ENCODE assay signal across 8 cellular contexts in the genomic region with DNA sequence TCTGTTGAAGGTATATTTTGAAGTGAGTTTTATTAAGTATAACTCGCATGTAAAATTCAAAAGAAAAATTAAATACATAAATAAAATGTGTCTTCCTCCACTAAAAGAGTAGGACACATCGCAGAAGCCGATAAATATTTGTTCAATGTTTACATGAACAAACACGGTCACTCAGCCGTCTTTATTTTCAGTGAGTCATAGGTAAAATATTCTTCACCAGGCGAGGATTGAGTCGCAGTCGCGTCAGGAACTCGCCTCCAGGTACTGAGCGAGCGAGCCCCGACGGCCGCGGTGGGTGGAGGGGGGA. TPM values are rescaled to one million over a fixed set of nuclear protein-coding genes. Genes with fewer than 3 reads are reported as not detected.
A peak's percentile ranks its signal among the peaks of the same experiment; 100 is the strongest.
DNase-seq lines count a peak whose midpoint lies in the region; ATAC-seq and TF ChIP-seq lines count a peak whose summit lies in the region.

No MANE protein-coding gene starts in this region.

- peak overlapping the region; percentile 88 for H3K4me3 Mint-ChIP-seq in CD8-positive, alpha-beta T cell
- peak overlapping the region; percentile 87 for H3K4me3 Mint-ChIP-seq in endothelial cell (ENCODE audit: unreplicated experiment)

- H3K27me3 Mint-ChIP-seq in CD8-positive, alpha-beta T cell (ENCODE audit: low read depth), result no peaks in the 10 kb centered on the region
- H3K27me3 Mint-ChIP-seq in endothelial cell (ENCODE audit: unreplicated experiment), result peaks cover 2% of the 10 kb centered on the region

- H3K9me2 ChIP-seq in OCI-LY7 (ENCODE audit: insufficient read depth, low read length), result no peaks in the 10 kb centered on the region

- H3K27me3 ChIP-seq in CD8-positive, alpha-beta T cell (ENCODE audit: insufficient read depth, low read length), result no peaks in the 10 kb centered on the region
- H3K27me3 ChIP-seq in osteoblast (ENCODE audit: insufficient read depth, low read length), result no peaks in the 10 kb centered on the region

- peak overlapping the region; percentile 70 for H3K27ac ChIP-seq in CD8-positive, alpha-beta T cell (ENCODE audit: low read depth, low read length)
- H3K27ac ChIP-seq in OCI-LY7 (ENCODE audit: low read depth, low read length, poor library complexity, severe bottlenecking) (peak overlapping the region; percentile 95), osteoblast (ENCODE audit: low read depth, low read length) (peak overlapping the region; percentile 58)

- H4K20me1 ChIP-seq in OCI-LY7 (ENCODE audit: insufficient read depth, low read length), result no peaks in the 10 kb centered on the region
- no peaks in the 10 kb centered on the region for H4K20me1 ChIP-seq in osteoblast (ENCODE audit: insufficient read depth, low read length)

- H3K4me3 ChIP-seq in CD8-positive, alpha-beta T cell (ENCODE audit: low read depth, low read length), result peak overlapping the region; percentile 46
- H3K4me3 ChIP-seq in OCI-LY7 (ENCODE audit: low read depth, low read length, poor library complexity, severe bottlenecking), result peak overlapping the region; percentile 93
- peak overlapping the region; percentile 76 for H3K4me3 ChIP-seq in osteoblast (ENCODE audit: insufficient read depth, low read length)

- no peaks in the 10 kb centered on the region for H3K9me3 Mint-ChIP-seq in CD8-positive, alpha-beta T cell
- H3K9me3 Mint-ChIP-seq in endothelial cell (ENCODE audit: unreplicated experiment), result no peaks in the 10 kb centered on the region

- H2AFZ ChIP-seq in OCI-LY7 (ENCODE audit: low read length) (peak overlapping the region; percentile 71; the same call in 1 of the 2 replicates), osteoblast (ENCODE audit: low read length) (no peak overlapping the region)

- H3K4me2 ChIP-seq in OCI-LY7 (ENCODE audit: low read length) (peak overlapping the region; percentile 63), osteoblast (ENCODE audit: insufficient read depth, low read length) (peak overlapping the region; percentile 43)

- BruUV-seq in OCI-LY7 (replicated peaks; lab: Mats Ljungman, UMichigan), result no TSS peak

- H3K4me1 ChIP-seq in CD8-positive, alpha-beta T cell (ENCODE audit: insufficient read depth, low read length), result no peaks in the 10 kb centered on the region
- H3K4me1 ChIP-seq in OCI-LY7 (ENCODE audit: insufficient read depth, low read length, poor library complexity, severe bottlenecking) (peaks cover 9% of the 10 kb centered on the region), osteoblast (ENCODE audit: insufficient read depth, low read length) (peaks cover 8% of the 10 kb centered on the region)

- intact Hi-C loops in CD8-positive, alpha-beta T cell (cut with DNase I, micrococcal nuclease), result loop anchor here in 1 of 2 experiments (2.0 kb wide), 1 partner anchor 46 kb away; no protein-coding TSS in a partner anchor
- intact Hi-C loops in OCI-LY7 (cut with micrococcal nuclease; ENCODE audit: unreplicated experiment), result loop anchor here (5.0 kb wide), 3 partner anchors 44 to 264 kb away; a partner anchor contains a TSS

- POLR2A ChIA-PET in CD8-positive, alpha-beta T cell (lab: Charles Lee), result interaction anchor here (0.8 to 1.8 kb wide), 7 partner anchors 23 to 52 kb away, joined by 3 to 7 read pairs (median 3); a partner anchor contains a TSS
- POLR2A ChIA-PET in OCI-LY7 (lab: Charles Lee), result interaction anchor here (0.6 to 1.0 kb wide), 7 partner anchors 37 to 235 kb away, joined by 3 to 4 read pairs (median 3); a partner anchor contains a TSS

- DNase-seq in CD8-positive, alpha-beta T cell, result no peak
- DNase-seq in OCI-LY7 (ENCODE audit: low spot score), result no peak
- no peak for DNase-seq in endothelial cell (ENCODE audit: low spot score)
- DNase-seq in osteoblast (ENCODE audit: insufficient read length, low spot score, missing footprints), result no peak
- DNase-seq in COR-L47 (lab: John Stamatoyannopoulos, UW), result no peak
- no peak for DNase-seq in NCI-H1436 (lab: John Stamatoyannopoulos, UW)
- no peak for DNase-seq in mucosa of gallbladder (ENCODE audit: low spot score)
- no peak for DNase-seq in NCI-H82 (lab: John Stamatoyannopoulos, UW)

- peak overlapping the region; percentile 94 for H3K27ac Mint-ChIP-seq in CD8-positive, alpha-beta T cell
- H3K27ac Mint-ChIP-seq in endothelial cell (ENCODE audit: unreplicated experiment), result peak overlapping the region; percentile 91

- peaks cover 2% of the 10 kb centered on the region for H3K36me3 Mint-ChIP-seq in CD8-positive, alpha-beta T cell
- no peaks in the 10 kb centered on the region for H3K36me3 Mint-ChIP-seq in endothelial cell (ENCODE audit: low read depth, unreplicated experiment)

- TF ChIP-seq CTCF in CD8-positive, alpha-beta T cell (IDR thresholded peaks at IDR 0.05), result no peak
- no peak for TF ChIP-seq CTCF in OCI-LY7 (conservative IDR thresholded peaks at IDR 0.05; ENCODE audit: low read length)
- TF ChIP-seq CTCF in endothelial cell (IDR thresholded peaks at IDR 0.05; ENCODE audit: unreplicated experiment), result no peak
- no peak for TF ChIP-seq CTCF in osteoblast (IDR thresholded peaks at IDR 0.05; ENCODE audit: extremely low read depth, low read depth, low read length)

- H3K79me2 ChIP-seq in OCI-LY7 (ENCODE audit: insufficient read depth, low read depth, low read length) (peaks cover 36% of the 10 kb centered on the region), osteoblast (ENCODE audit: insufficient read depth, low read length) (peaks cover 15% of the 10 kb centered on the region)

- H3K9me3 ChIP-seq in CD8-positive, alpha-beta T cell (ENCODE audit: low read length), result no peaks in the 10 kb centered on the region
- no peaks in the 10 kb centered on the region for H3K9me3 ChIP-seq in OCI-LY7 (ENCODE audit: low read length)
- no peaks in the 10 kb centered on the region for H3K9me3 ChIP-seq in osteoblast (ENCODE audit: low read depth, low read length)

- CTCF ChIA-PET in CD8-positive, alpha-beta T cell (lab: Charles Lee), result no interaction called here
- CTCF ChIA-PET in OCI-LY7 (lab: Charles Lee; ENCODE audit: unreplicated experiment), result interaction anchor here (0.6 kb wide), 1 partner anchor 36 kb away, joined by 4 read pairs; no protein-coding TSS in a partner anchor

- ATAC-seq in CD8-positive, alpha-beta T cell, result no peak

- peaks cover 25% of the 10 kb centered on the region for H3K4me1 Mint-ChIP-seq in CD8-positive, alpha-beta T cell (ENCODE audit: low read depth)
- peaks cover 6% of the 10 kb centered on the region for H3K4me1 Mint-ChIP-seq in endothelial cell (ENCODE audit: unreplicated experiment)

- H3K36me3 ChIP-seq in CD8-positive, alpha-beta T cell (ENCODE audit: insufficient read depth, low read length), result no peaks in the 10 kb centered on the region
- H3K36me3 ChIP-seq in OCI-LY7 (ENCODE audit: insufficient read depth, low read length), result no peaks in the 10 kb centered on the region
- no peaks in the 10 kb centered on the region for H3K36me3 ChIP-seq in osteoblast (ENCODE audit: insufficient read depth, low read length)

RNA-seq across cellular contexts. Expression of a gene that starts 0.3 kb away (rescaled TPM):
- 10 to 100 TPM; 46.5 to 50.8 TPM for total RNA-seq in CD8-positive, alpha-beta T cell
- 37.2 and 57.5 TPM in 2 replicates for total RNA-seq in OCI-LY7 (2014; rRNA removed; shearing (Covaris generic))
- total RNA-seq in OCI-LY7 (2022), result 45.3 and 50.0 TPM in 2 replicates
- 54.5 TPM for total RNA-seq in endothelial cell (ENCODE audit: unreplicated experiment)
- total RNA-seq in osteoblast, result 46.6 and 47.4 TPM in 2 replicates
- total RNA-seq in mucosa of gallbladder, result 82.7 TPM

RNA-seq across cellular contexts. Expression of a gene that starts 3.9 kb away (rescaled TPM):
- total RNA-seq in CD8-positive, alpha-beta T cell, result 1 to 10 TPM; 1.0 to 1.1 TPM
- 0.47 and 0.95 TPM in 2 replicates for total RNA-seq in OCI-LY7 (2014; rRNA removed; shearing (Covaris generic))
- 1.7 and 2.1 TPM in 2 replicates for total RNA-seq in OCI-LY7 (2022)
- total RNA-seq in endothelial cell (ENCODE audit: unreplicated experiment), result 4.5 TPM
- total RNA-seq in osteoblast, result 10.9 and 12.1 TPM in 2 replicates
- 5.5 TPM for total RNA-seq in mucosa of gallbladder

RNA-seq across cellular contexts. Expression of a gene that starts 44.6 kb away (rescaled TPM):
- 1 to 10 TPM; 5.0 to 5.2 TPM for total RNA-seq in CD8-positive, alpha-beta T cell
- total RNA-seq in OCI-LY7 (2014; rRNA removed; shearing (Covaris generic)), result 23.9 and 30.6 TPM in 2 replicates
- total RNA-seq in OCI-LY7 (2022) (12.2 and 14.3 TPM in 2 replicates), endothelial cell (ENCODE audit: unreplicated experiment) (6.1 TPM), osteoblast (13.3 and 17.0 TPM in 2 replicates), mucosa of gallbladder (10.1 TPM)

RNA-seq across cellular contexts. Expression of a gene that starts 44.6 kb away (rescaled TPM):
- total RNA-seq in CD8-positive, alpha-beta T cell, result 10 to 100 TPM; 16.9 to 19.0 TPM
- total RNA-seq in OCI-LY7 (2014; rRNA removed; shearing (Covaris generic)), result 13.4 and 16.9 TPM in 2 replicates
- total RNA-seq in OCI-LY7 (2022) (37.3 and 39.6 TPM in 2 replicates), endothelial cell (ENCODE audit: unreplicated experiment) (15.2 TPM), osteoblast (3.3 and 6.2 TPM in 2 replicates), mucosa of gallbladder (18.7 TPM)

RNA-seq across cellular contexts. Expression of a gene that starts 44.9 kb away (rescaled TPM):
- 1 to 10 TPM; 8.9 to 9.6 TPM for total RNA-seq in CD8-positive, alpha-beta T cell
- total RNA-seq in OCI-LY7 (2014; rRNA removed; shearing (Covaris generic)), result 11.9 and 12.1 TPM in 2 replicates
- total RNA-seq in OCI-LY7 (2022) (23.5 and 25.8 TPM in 2 replicates), endothelial cell (ENCODE audit: unreplicated experiment) (42.5 TPM), osteoblast (10.1 and 10.6 TPM in 2 replicates), mucosa of gallbladder (15.5 TPM)
